Comparison of ENCODE assay signal across 8 cellular contexts in the genomic region with DNA sequence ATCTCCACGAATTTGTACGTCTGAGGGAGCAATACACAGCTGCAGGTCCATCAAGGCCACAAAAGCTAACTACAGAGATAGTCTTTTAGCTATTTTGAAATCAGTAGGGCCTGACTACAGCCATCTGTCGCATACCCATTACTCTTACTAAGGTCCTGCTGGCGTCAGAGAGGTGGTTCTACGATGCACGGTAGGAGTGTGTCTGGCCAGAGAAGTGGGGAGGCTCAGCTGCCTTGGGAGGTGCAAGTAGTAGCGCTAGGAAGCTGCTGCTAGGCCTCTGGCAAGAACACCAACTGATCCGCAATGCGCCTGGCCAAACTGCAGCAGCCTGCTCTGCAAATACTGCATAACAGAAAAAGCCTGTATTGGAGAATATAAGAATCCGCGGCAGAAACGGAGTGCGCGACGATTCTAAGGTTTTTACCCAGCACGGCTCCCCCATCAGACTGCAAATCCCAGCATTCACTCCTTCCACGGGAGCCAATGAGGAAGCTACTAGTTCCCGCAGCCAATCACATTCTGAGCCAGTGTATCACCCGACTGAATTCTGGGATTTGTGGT. TPM values are rescaled to one million over a fixed set of nuclear protein-coding genes. Genes with fewer than 3 reads are reported as not detected.
DNase-seq lines count a peak whose midpoint lies in the region; ATAC-seq, FAIRE-seq and TF ChIP-seq lines count a peak whose summit lies in the region.

No MANE protein-coding gene starts in this region.

- TF ChIP-seq EP300 in A549 (IDR thresholded peaks at IDR 0.05): no peak

- peaks cover 2% of the 10 kb centered on the region; the same call in 1 of the 2 replicates for H3K27me3 Mint-ChIP-seq in WTC11 (ENCODE audit: low read depth)
- H3K27me3 Mint-ChIP-seq in central memory CD8-positive, alpha-beta T cell: no peaks in the 10 kb centered on the region

- peaks cover 3% of the 10 kb centered on the region; the same call in 1 of the 2 replicates for H3K9me3 Mint-ChIP-seq in WTC11
- no peaks in the 10 kb centered on the region for H3K9me3 Mint-ChIP-seq in central memory CD8-positive, alpha-beta T cell

- POLR2A ChIA-PET in A549 (lab: Yijun Ruan, JAX): interaction anchor here (0.6 to 2.2 kb wide), 27 partner anchors 9 to 1099 kb away, joined by 3 to 14 read pairs (median 5); partner anchors contain the start of genes DYRK2 and HELB
- POLR2A ChIA-PET in WTC11 (lab: Charles Lee): interaction anchor here (0.5 to 1.0 kb wide), 4 partner anchors 388 to 1342 kb away, joined by 3 to 8 read pairs (median 4); partner anchors contain the start of gene RAP1B

- H3K9me3 ChIP-seq in A549: no peaks in the 10 kb centered on the region

- TF ChIP-seq POLR2A in A549 (IDR thresholded peaks at IDR 0.05; ENCODE audit: low read length): no peak; the same call in 1 of the 2 replicates

- peak overlapping the region; percentile 88 for H3K4me2 ChIP-seq in A549

- H3K4me1 ChIP-seq in A549: peaks cover 26% of the 10 kb centered on the region

- no peak for TF ChIP-seq CTCF in A549 (IDR thresholded peaks at IDR 0.05)
- no peak for TF ChIP-seq CTCF in WTC11 (IDR thresholded peaks at IDR 0.05)

- H3K27ac ChIP-seq in A549: peak overlapping the region; percentile 94 to 99

- DNase-seq in A549 (ENCODE audit: low read depth in 1 of 2, low spot score in 1 of 2) (peak; percentile 99), NCI-H2171 treated with DMSO at 0.1 percent for 48 hours (lab: John Stamatoyannopoulos, UW) (peak; percentile 99), WTC11 (ENCODE audit: low spot score) (peak; percentile 78), islet precursor cell (peak; percentile 99)
- peak; percentile 67 to 88 for DNase-seq in central memory CD8-positive, alpha-beta T cell (ENCODE audit: low spot score in 2 of 2)
- peak; percentile 74 to 80 (median 79) for DNase-seq in stimulated activated CD4-positive, alpha-beta T cell treated with anti-CD3 and anti-CD28 coated beads, Interleukin-12 subunit alpha, Interleukin-12 subunit beta, amount 100 ng/mL, for 48 hours (ENCODE audit: low read depth in 2 of 3, low spot score in 1 of 3)

- H3K4me3 ChIP-seq in A549: peak overlapping the region; percentile 88

- ATAC-seq in A549 (peak; percentile 87 to 93), GM18511 (IDR thresholded peaks at IDR 0.05; ENCODE audit: unreplicated experiment) (peak; percentile 80), HG03039 (IDR thresholded peaks at IDR 0.05; ENCODE audit: unreplicated experiment) (peak; percentile 81), WTC11 (peak; percentile 90)
- peak; percentile 80 for ATAC-seq in central memory CD8-positive, alpha-beta T cell (replicated peaks; ENCODE audit: extremely low read depth, poor library complexity, severe bottlenecking)

- 3% methylated on average over 19 of the region's 19 CpGs for WGBS in A549 (ENCODE audit: missing lambda C conversion rate)

- CTCF ChIA-PET in A549 (lab: Yijun Ruan, JAX): interaction anchor here (0.8 to 1.5 kb wide), 6 partner anchors 9 to 84 kb away, joined by 3 to 5 read pairs (median 3); no protein-coding TSS in a partner anchor
- CTCF ChIA-PET in WTC11 (lab: Charles Lee): interaction anchor here (0.7 to 2.6 kb wide), 7 partner anchors 12 to 250 kb away, joined by 3 to 8 read pairs (median 6); no protein-coding TSS in a partner anchor

- H3K4me3 Mint-ChIP-seq in WTC11: peak overlapping the region; percentile 95
- H3K4me3 Mint-ChIP-seq in central memory CD8-positive, alpha-beta T cell: peak overlapping the region; percentile 98

- H3K36me3 Mint-ChIP-seq in WTC11: no peaks in the 10 kb centered on the region
- peaks cover 19% of the 10 kb centered on the region for H3K36me3 Mint-ChIP-seq in central memory CD8-positive, alpha-beta T cell (ENCODE audit: insufficient read depth)

- FAIRE-seq in A549 (lab: Jason Lieb, UNC): peak; percentile 76

- no peak for TF ChIP-seq RAD21 in A549 (conservative IDR thresholded peaks at IDR 0.05 in 1 of 2, IDR thresholded peaks at IDR 0.05 in 1 of 2)

- H3K4me1 Mint-ChIP-seq in WTC11: peaks cover 22% of the 10 kb centered on the region
- H3K4me1 Mint-ChIP-seq in central memory CD8-positive, alpha-beta T cell: peaks cover 40% of the 10 kb centered on the region

- peak overlapping the region; percentile 98 for H3K27ac Mint-ChIP-seq in WTC11
- peak overlapping the region; percentile 97 for H3K27ac Mint-ChIP-seq in central memory CD8-positive, alpha-beta T cell (ENCODE audit: low read depth)

TF ChIP-seq in A549, 52 proteins besides CTCF, POLR2A, EP300 and RAD21:
- peak; percentile 8; the same call in 1 of the 2 replicates for TF ChIP-seq KDM5A (IDR thresholded peaks at IDR 0.05)
- TF ChIP-seq SMC3 (IDR thresholded peaks at IDR 0.05): no peak
- no peak for TF ChIP-seq JUN (IDR thresholded peaks at IDR 0.05)

TF ChIP-seq in WTC11, 78 proteins besides CTCF, POLR2A, EP300 and RAD21 (continues in another document):
- no peak for TF ChIP-seq ERG (CRISPR knock-in tag; IDR thresholded peaks at IDR 0.05)
- no peak for TF ChIP-seq NR3C1 (CRISPR knock-in tag; conservative IDR thresholded peaks at IDR 0.05; ENCODE audit: low read depth)
- TF ChIP-seq ZNF416 (CRISPR knock-in tag; IDR thresholded peaks at IDR 0.05): no peak
- TF ChIP-seq ESRRA (CRISPR knock-in tag; IDR thresholded peaks at IDR 0.05; ENCODE audit: borderline replicate concordance): no peak
- peak; percentile 42; the same call in 1 of the 2 replicates for TF ChIP-seq SMAD3 (CRISPR knock-in tag; IDR thresholded peaks at IDR 0.05; ENCODE audit: borderline replicate concordance)
- no peak for TF ChIP-seq STAT6 (CRISPR knock-in tag; conservative IDR thresholded peaks at IDR 0.05; ENCODE audit: low read depth)
- TF ChIP-seq, protein P1, sequence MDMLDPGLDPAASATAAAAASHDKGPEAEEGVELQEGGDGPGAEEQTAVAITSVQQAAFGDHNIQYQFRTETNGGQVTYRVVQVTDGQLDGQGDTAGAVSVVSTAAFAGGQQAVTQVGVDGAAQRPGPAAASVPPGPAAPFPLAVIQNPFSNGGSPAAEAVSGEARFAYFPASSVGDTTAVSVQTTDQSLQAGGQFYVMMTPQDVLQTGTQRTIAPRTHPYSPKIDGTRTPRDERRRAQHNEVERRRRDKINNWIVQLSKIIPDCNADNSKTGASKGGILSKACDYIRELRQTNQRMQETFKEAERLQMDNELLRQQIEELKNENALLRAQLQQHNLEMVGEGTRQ (CRISPR knock-in tag; IDR thresholded peaks at IDR 0.05): peak; percentile 42; the same call in 1 of the 2 replicates
- no peak for TF ChIP-seq E2F5 (CRISPR knock-in tag; IDR thresholded peaks at IDR 0.05)
- no peak for TF ChIP-seq ATF3 (CRISPR knock-in tag; conservative IDR thresholded peaks at IDR 0.05)

RNA-seq across cellular contexts. Expression of gene CAND1, which starts 0.7 kb away (rescaled TPM):
- polyA plus RNA-seq in A549 (2011; rRNA removed): 185 and 189 TPM in 2 replicates
- 19.8 and 27.2 TPM in 2 replicates for polyA plus RNA-seq in A549 (2012; cell fraction: cytosol; rRNA removed)
- 24.2 and 35.9 TPM in 2 replicates for polyA plus RNA-seq in A549 (2012; cell fraction: nucleus; rRNA removed)
- 62.8 to 75.5 TPM (median 70.3 TPM) in 3 replicates for polyA plus RNA-seq in A549 (2017; fragmentation: RNase III; extraction: RNeasy Plus Mini Kit Qiagen cat#74134 plus additional on column Dnase treatment)
- polyA minus RNA-seq in A549 (2011; rRNA and poly(A)+ RNA removed): 86.8 and 95.2 TPM in 2 replicates
- 236 to 262 TPM (median 246 TPM) in 3 replicates for total RNA-seq in WTC11 (2021)

Comparison
In these comparisons a context has a peak if more than half of its experiments do, and no peak if none do; other contexts are left out.
1. Peak in every context shown above with its lines: DNase-seq, ATAC-seq, H3K4me3 ChIP-seq and H3K27ac ChIP-seq.